In genomic region chr7:105691692-105692564, GRCh38 we compare ENCODE assay signal across 8 cellular contexts.
DNase-seq lines count a peak whose midpoint lies in the region; ATAC-seq and TF ChIP-seq lines count a peak whose summit lies in the region.

No MANE protein-coding gene starts in this region.

- TF ChIP-seq POLR2A in GM18505 (IDR thresholded peaks at IDR 0.05; ENCODE audit: borderline replicate concordance, extremely low read depth, insufficient read depth, insufficient read length) (no peak), lower leg skin (IDR thresholded peaks at IDR 0.05) (no peak)

- DNase-seq in ACHN, result peak; percentile 49
- DNase-seq in M059J (ENCODE audit: low read depth), result peak; percentile 82
- DNase-seq in activated CD4-positive, CD25-positive, alpha-beta regulatory T cell (lab: John Stamatoyannopoulos, UW), result peak in 3 of 4 experiments; percentile 9 to 77 (median 69)
- DNase-seq in choroid plexus epithelial cell (ENCODE audit: low read depth), result peak; percentile 95
- peak; percentile 69 to 91 for DNase-seq in lower leg skin (ENCODE audit: low spot score in 2 of 2)
- peak; percentile 36 to 50 for DNase-seq in stimulated activated CD8-positive, alpha-beta memory T cell treated with anti-CD3 and anti-CD28 coated beads, Interleukin-7, amount 100 ng/mL, for 1 hour (ENCODE audit: low read depth in 2 of 2)
- no peak for DNase-seq in NCI-H187 (lab: John Stamatoyannopoulos, UW)

- 5% methylated on average over 21 of the region's 21 CpGs for WGBS in lower leg skin, 2 donors

- intact Hi-C loops in lower leg skin (cut with DNase I; ENCODE audit: low total_unique reads), result no loop called here

- peak overlapping the region; percentile 45 for H3K4me3 ChIP-seq in choroid plexus epithelial cell (ENCODE audit: low read depth, low read length)
- no peak overlapping the region for H3K4me3 ChIP-seq in lower leg skin (ENCODE audit: low read depth, poor library complexity, severe bottlenecking)

- in situ Hi-C loops in ACHN (cut with HindIII; ENCODE audit: low pct_ligation_motif_present, low pct_unique_long_range_greater_than_20kb, low sequenced_read_pairs), result no loop called here

- TF ChIP-seq CTCF in choroid plexus epithelial cell (conservative IDR thresholded peaks at IDR 0.05; ENCODE audit: low read depth, low read length), result no peak
- TF ChIP-seq CTCF in lower leg skin (IDR thresholded peaks at IDR 0.05), result no peak

- ATAC-seq in GM18505 (IDR thresholded peaks at IDR 0.05; ENCODE audit: unreplicated experiment), result peak; percentile 59

Comparison
In these comparisons a context has a peak if more than half of its experiments do, and no peak if none do; other contexts are left out.
1. DNase-seq: peak in ACHN (single experiment), M059J (single experiment), activated CD4-positive, CD25-positive, alpha-beta regulatory T cell (3 of 4), choroid plexus epithelial cell (single experiment), lower leg skin (2 of 2) and stimulated activated CD8-positive, alpha-beta memory T cell treated with anti-CD3 and anti-CD28 coated beads, Interleukin-7, amount 100 ng/mL, for 1 hour (2 of 2); none in NCI-H187 (0 of 2).